1 cellular context compared by ENCODE assay signal in the genomic region with DNA sequence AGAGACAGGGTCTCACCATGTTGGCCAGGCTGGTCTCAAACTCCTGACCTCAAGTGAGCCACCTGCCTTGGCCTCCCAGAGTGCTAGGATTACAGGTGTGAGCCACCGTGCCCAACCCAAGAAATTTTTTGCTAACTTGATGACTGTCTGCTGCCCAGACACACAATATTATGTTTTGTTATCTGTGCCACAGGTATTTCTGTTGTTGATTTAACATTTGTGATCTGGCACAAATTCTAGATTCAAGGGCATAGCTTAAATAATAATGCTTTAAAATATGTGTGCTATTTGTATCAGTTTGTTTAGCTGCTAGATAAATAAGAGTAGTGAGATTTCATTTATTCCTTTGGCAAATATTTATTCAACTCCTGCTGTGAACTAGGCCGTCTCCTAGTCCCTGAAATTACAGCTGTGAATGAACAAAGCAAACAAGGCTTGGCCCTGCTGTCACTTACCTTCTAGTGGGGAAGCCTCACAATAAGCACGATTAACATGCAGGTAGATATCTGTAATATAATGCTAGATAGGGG.
A peak's percentile ranks its signal among the peaks of the same experiment; 100 is the strongest.
TF ChIP-seq lines count a peak whose summit lies in the region.

No MANE protein-coding gene starts in this region.

TF ChIP-seq in HepG2, 621 proteins besides CTCF, POLR2A, EP300 and RAD21 (continued from another document and continues in another):
- TF ChIP-seq, protein P1, sequence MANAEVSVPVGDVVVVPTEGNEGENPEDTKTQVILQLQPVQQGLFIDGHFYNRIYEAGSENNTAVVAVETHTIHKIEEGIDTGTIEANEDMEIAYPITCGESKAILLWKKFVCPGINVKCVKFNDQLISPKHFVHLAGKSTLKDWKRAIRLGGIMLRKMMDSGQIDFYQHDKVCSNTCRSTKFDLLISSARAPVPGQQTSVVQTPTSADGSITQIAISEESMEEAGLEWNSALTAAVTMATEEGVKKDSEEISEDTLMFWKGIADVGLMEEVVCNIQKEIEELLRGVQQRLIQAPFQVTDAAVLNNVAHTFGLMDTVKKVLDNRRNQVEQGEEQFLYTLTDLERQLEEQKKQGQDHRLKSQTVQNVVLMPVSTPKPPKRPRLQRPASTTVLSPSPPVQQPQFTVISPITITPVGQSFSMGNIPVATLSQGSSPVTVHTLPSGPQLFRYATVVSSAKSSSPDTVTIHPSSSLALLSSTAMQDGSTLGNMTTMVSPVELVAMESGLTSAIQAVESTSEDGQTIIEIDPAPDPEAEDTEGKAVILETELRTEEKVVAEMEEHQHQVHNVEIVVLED (CRISPR knock-in tag; IDR thresholded peaks at IDR 0.05; ENCODE audit: borderline replicate concordance) = no peak; the same call in 1 of the 2 replicates
- TF ChIP-seq PHF21A (CRISPR knock-in tag; IDR thresholded peaks at IDR 0.05) (peak; percentile 63; the same call in 1 of the 2 replicates), GABPA (IDR thresholded peaks at IDR 0.05; ENCODE audit: low read depth, low read length) (no peak), GABPA (CRISPR knock-in tag; IDR thresholded peaks at IDR 0.05; ENCODE audit: low read depth) (peak; percentile 29; the same call in 1 of the 2 replicates), DPF2 (CRISPR knock-in tag; IDR thresholded peaks at IDR 0.05; ENCODE audit: borderline replicate concordance, low read depth) (peak; percentile 78), ZSCAN12 (CRISPR knock-in tag; IDR thresholded peaks at IDR 0.05) (0 out of 2 replicates have a peak, but pooled peaks have one; percentile 45), KLF6 (CRISPR knock-in tag; IDR thresholded peaks at IDR 0.05) (0 out of 2 replicates have a peak, but pooled peaks have one; percentile 26), CBX2 (IDR thresholded peaks at IDR 0.05; ENCODE audit: low read depth, low read length) (no peak), CBX2 (CRISPR knock-in tag; IDR thresholded peaks at IDR 0.05; ENCODE audit: low read depth) (no peak), ZBTB20 (CRISPR knock-in tag; IDR thresholded peaks at IDR 0.05; ENCODE audit: borderline replicate concordance, low read depth) (no peak), MYNN (CRISPR knock-in tag; IDR thresholded peaks at IDR 0.05; ENCODE audit: low read depth) (no peak), PAWR (CRISPR knock-in tag; IDR thresholded peaks at IDR 0.05; ENCODE audit: borderline replicate concordance) (no peak), ZNF350 (CRISPR knock-in tag; IDR thresholded peaks at IDR 0.05; ENCODE audit: borderline replicate concordance, low read depth) (no peak), ZBTB42 (CRISPR knock-in tag; IDR thresholded peaks at IDR 0.05) (no peak), ZNF230 (CRISPR knock-in tag; IDR thresholded peaks at IDR 0.05) (0 out of 2 replicates have a peak, but pooled peaks have one; percentile 47), DNMT3B (CRISPR knock-in tag; conservative IDR thresholded peaks at IDR 0.05) (no peak), ZNF256 (CRISPR knock-in tag; conservative IDR thresholded peaks at IDR 0.05) (0 out of 2 replicates have a peak, but pooled peaks have one; percentile 33), ZNF616 (CRISPR knock-in tag; IDR thresholded peaks at IDR 0.05; ENCODE audit: low read depth) (no peak), ZNF260 (CRISPR knock-in tag; IDR thresholded peaks at IDR 0.05; ENCODE audit: borderline replicate concordance, low read depth) (no peak), TBX2 (CRISPR knock-in tag; IDR thresholded peaks at IDR 0.05; ENCODE audit: borderline replicate concordance) (peak; percentile 86), ZEB1 (IDR thresholded peaks at IDR 0.05; ENCODE audit: insufficient replicate concordance, low read depth) (peak; percentile 73)
- TF ChIP-seq, protein P2, sequence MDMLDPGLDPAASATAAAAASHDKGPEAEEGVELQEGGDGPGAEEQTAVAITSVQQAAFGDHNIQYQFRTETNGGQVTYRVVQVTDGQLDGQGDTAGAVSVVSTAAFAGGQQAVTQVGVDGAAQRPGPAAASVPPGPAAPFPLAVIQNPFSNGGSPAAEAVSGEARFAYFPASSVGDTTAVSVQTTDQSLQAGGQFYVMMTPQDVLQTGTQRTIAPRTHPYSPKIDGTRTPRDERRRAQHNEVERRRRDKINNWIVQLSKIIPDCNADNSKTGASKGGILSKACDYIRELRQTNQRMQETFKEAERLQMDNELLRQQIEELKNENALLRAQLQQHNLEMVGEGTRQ (IDR thresholded peaks at IDR 0.05; ENCODE audit: low read depth, low read length) = no peak
- TF ChIP-seq, protein P2 (CRISPR knock-in tag; IDR thresholded peaks at IDR 0.05; ENCODE audit: borderline replicate concordance) = no peak
- TF ChIP-seq, protein P3, sequence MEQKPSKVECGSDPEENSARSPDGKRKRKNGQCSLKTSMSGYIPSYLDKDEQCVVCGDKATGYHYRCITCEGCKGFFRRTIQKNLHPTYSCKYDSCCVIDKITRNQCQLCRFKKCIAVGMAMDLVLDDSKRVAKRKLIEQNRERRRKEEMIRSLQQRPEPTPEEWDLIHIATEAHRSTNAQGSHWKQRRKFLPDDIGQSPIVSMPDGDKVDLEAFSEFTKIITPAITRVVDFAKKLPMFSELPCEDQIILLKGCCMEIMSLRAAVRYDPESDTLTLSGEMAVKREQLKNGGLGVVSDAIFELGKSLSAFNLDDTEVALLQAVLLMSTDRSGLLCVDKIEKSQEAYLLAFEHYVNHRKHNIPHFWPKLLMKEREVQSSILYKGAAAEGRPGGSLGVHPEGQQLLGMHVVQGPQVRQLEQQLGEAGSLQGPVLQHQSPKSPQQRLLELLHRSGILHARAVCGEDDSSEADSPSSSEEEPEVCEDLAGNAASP (CRISPR knock-in tag; IDR thresholded peaks at IDR 0.05; ENCODE audit: borderline replicate concordance) = peak; percentile 52
- TF ChIP-seq, protein P4, sequence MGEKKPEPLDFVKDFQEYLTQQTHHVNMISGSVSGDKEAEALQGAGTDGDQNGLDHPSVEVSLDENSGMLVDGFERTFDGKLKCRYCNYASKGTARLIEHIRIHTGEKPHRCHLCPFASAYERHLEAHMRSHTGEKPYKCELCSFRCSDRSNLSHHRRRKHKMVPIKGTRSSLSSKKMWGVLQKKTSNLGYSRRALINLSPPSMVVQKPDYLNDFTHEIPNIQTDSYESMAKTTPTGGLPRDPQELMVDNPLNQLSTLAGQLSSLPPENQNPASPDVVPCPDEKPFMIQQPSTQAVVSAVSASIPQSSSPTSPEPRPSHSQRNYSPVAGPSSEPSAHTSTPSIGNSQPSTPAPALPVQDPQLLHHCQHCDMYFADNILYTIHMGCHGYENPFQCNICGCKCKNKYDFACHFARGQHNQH (CRISPR knock-in tag; IDR thresholded peaks at IDR 0.05) = peak; percentile 78; the same call in 1 of the 2 replicates
- TF ChIP-seq, protein P5, sequence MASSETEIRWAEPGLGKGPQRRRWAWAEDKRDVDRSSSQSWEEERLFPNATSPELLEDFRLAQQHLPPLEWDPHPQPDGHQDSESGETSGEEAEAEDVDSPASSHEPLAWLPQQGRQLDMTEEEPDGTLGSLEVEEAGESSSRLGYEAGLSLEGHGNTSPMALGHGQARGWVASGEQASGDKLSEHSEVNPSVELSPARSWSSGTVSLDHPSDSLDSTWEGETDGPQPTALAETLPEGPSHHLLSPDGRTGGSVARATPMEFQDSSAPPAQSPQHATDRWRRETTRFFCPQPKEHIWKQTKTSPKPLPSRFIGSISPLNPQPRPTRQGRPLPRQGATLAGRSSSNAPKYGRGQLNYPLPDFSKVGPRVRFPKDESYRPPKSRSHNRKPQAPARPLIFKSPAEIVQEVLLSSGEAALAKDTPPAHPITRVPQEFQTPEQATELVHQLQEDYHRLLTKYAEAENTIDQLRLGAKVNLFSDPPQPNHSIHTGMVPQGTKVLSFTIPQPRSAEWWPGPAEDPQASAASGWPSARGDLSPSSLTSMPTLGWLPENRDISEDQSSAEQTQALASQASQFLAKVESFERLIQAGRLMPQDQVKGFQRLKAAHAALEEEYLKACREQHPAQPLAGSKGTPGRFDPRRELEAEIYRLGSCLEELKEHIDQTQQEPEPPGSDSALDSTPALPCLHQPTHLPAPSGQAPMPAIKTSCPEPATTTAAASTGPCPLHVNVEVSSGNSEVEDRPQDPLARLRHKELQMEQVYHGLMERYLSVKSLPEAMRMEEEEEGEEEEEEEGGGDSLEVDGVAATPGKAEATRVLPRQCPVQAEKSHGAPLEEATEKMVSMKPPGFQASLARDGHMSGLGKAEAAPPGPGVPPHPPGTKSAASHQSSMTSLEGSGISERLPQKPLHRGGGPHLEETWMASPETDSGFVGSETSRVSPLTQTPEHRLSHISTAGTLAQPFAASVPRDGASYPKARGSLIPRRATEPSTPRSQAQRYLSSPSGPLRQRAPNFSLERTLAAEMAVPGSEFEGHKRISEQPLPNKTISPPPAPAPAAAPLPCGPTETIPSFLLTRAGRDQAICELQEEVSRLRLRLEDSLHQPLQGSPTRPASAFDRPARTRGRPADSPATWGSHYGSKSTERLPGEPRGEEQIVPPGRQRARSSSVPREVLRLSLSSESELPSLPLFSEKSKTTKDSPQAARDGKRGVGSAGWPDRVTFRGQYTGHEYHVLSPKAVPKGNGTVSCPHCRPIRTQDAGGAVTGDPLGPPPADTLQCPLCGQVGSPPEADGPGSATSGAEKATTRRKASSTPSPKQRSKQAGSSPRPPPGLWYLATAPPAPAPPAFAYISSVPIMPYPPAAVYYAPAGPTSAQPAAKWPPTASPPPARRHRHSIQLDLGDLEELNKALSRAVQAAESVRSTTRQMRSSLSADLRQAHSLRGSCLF (CRISPR knock-in tag; IDR thresholded peaks at IDR 0.05; ENCODE audit: borderline replicate concordance) = no peak
- TF ChIP-seq, protein P6, sequence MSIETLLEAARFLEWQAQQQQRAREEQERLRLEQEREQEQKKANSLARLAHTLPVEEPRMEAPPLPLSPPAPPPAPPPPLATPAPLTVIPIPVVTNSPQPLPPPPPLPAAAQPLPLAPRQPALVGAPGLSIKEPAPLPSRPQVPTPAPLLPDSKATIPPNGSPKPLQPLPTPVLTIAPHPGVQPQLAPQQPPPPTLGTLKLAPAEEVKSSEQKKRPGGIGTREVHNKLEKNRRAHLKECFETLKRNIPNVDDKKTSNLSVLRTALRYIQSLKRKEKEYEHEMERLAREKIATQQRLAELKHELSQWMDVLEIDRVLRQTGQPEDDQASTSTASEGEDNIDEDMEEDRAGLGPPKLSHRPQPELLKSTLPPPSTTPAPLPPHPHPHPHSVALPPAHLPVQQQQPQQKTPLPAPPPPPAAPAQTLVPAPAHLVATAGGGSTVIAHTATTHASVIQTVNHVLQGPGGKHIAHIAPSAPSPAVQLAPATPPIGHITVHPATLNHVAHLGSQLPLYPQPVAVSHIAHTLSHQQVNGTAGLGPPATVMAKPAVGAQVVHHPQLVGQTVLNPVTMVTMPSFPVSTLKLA (IDR thresholded peaks at IDR 0.05) = no peak; the same call in 1 of the 2 replicates
- TF ChIP-seq, protein P7, sequence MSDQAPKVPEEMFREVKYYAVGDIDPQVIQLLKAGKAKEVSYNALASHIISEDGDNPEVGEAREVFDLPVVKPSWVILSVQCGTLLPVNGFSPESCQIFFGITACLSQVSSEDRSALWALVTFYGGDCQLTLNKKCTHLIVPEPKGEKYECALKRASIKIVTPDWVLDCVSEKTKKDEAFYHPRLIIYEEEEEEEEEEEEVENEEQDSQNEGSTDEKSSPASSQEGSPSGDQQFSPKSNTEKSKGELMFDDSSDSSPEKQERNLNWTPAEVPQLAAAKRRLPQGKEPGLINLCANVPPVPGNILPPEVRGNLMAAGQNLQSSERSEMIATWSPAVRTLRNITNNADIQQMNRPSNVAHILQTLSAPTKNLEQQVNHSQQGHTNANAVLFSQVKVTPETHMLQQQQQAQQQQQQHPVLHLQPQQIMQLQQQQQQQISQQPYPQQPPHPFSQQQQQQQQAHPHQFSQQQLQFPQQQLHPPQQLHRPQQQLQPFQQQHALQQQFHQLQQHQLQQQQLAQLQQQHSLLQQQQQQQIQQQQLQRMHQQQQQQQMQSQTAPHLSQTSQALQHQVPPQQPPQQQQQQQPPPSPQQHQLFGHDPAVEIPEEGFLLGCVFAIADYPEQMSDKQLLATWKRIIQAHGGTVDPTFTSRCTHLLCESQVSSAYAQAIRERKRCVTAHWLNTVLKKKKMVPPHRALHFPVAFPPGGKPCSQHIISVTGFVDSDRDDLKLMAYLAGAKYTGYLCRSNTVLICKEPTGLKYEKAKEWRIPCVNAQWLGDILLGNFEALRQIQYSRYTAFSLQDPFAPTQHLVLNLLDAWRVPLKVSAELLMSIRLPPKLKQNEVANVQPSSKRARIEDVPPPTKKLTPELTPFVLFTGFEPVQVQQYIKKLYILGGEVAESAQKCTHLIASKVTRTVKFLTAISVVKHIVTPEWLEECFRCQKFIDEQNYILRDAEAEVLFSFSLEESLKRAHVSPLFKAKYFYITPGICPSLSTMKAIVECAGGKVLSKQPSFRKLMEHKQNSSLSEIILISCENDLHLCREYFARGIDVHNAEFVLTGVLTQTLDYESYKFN (CRISPR knock-in tag; conservative IDR thresholded peaks at IDR 0.05) = peak; percentile 89
- TF ChIP-seq, protein P8, sequence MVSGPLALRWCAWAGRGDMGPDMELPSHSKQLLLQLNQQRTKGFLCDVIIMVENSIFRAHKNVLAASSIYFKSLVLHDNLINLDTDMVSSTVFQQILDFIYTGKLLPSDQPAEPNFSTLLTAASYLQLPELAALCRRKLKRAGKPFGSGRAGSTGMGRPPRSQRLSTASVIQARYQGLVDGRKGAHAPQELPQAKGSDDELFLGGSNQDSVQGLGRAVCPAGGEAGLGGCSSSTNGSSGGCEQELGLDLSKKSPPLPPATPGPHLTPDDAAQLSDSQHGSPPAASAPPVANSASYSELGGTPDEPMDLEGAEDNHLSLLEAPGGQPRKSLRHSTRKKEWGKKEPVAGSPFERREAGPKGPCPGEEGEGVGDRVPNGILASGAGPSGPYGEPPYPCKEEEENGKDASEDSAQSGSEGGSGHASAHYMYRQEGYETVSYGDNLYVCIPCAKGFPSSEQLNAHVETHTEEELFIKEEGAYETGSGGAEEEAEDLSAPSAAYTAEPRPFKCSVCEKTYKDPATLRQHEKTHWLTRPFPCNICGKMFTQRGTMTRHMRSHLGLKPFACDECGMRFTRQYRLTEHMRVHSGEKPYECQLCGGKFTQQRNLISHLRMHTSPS (CRISPR knock-in tag; IDR thresholded peaks at IDR 0.05; ENCODE audit: low read depth) = peak; percentile 64; the same call in 1 of the 2 replicates
- TF ChIP-seq, protein P9, sequence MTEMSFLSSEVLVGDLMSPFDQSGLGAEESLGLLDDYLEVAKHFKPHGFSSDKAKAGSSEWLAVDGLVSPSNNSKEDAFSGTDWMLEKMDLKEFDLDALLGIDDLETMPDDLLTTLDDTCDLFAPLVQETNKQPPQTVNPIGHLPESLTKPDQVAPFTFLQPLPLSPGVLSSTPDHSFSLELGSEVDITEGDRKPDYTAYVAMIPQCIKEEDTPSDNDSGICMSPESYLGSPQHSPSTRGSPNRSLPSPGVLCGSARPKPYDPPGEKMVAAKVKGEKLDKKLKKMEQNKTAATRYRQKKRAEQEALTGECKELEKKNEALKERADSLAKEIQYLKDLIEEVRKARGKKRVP (CRISPR knock-in tag; IDR thresholded peaks at IDR 0.05) = peak in 1 of 2 experiments; percentile 71; a peak in 2 of 4 replicates
- TF ChIP-seq, protein P10, sequence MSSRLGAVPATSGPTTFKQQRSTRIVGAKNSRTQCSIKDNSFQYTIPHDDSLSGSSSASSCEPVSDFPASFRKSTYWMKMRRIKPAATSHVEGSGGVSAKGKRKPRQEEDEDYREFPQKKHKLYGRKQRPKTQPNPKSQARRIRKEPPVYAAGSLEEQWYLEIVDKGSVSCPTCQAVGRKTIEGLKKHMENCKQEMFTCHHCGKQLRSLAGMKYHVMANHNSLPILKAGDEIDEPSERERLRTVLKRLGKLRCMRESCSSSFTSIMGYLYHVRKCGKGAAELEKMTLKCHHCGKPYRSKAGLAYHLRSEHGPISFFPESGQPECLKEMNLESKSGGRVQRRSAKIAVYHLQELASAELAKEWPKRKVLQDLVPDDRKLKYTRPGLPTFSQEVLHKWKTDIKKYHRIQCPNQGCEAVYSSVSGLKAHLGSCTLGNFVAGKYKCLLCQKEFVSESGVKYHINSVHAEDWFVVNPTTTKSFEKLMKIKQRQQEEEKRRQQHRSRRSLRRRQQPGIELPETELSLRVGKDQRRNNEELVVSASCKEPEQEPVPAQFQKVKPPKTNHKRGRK (CRISPR knock-in tag; IDR thresholded peaks at IDR 0.05) = no peak
